In genomic region chr13:40692946-40693345, GRCh38 we compare ENCODE assay signal across 10 cellular contexts. TPM values are rescaled to one million over a fixed set of nuclear protein-coding genes. Genes with fewer than 3 reads are reported as not detected.
DNase-seq lines count a peak whose midpoint lies in the region; ATAC-seq and TF ChIP-seq lines count a peak whose summit lies in the region.
"Had no signal": no experiment of that assay in that cellular context is flagged by ENCODE, and none has a peak within 500 bp of the region (broad histone marks: within the 10 kb centered on the region; RNA-seq: fewer than 3 reads in every experiment).

No MANE protein-coding gene starts in this region.

- H3K79me2 ChIP-seq in OCI-LY1 (ENCODE audit: insufficient read depth, low read length), result no peaks in the 10 kb centered on the region

- H3K9me3 ChIP-seq in OCI-LY1 (ENCODE audit: low read length), result peaks cover 3% of the 10 kb centered on the region; the same call in 1 of the 2 replicates
- H3K9me3 ChIP-seq: upper lobe of right lung had no signal

- peaks cover 51% of the 10 kb centered on the region for H3K4me1 ChIP-seq in OCI-LY1 (ENCODE audit: insufficient read depth, low read length, severe bottlenecking)
- H3K4me1 ChIP-seq: upper lobe of right lung had no signal

- H3K4me3 ChIP-seq in OCI-LY1 (ENCODE audit: low read depth, low read length, poor library complexity, severe bottlenecking), result no peak overlapping the region
- H3K4me3 ChIP-seq: upper lobe of right lung had no signal

- H3F3A ChIP-seq in OCI-LY1 (ENCODE audit: insufficient read depth, low read length), result no peaks in the 10 kb centered on the region

- POLR2A ChIA-PET in HEK293T (lab: Yijun Ruan, JAX), result no interaction called here

- no peak overlapping the region for H3K9ac ChIP-seq in OCI-LY1 (ENCODE audit: low read length)

- H3K27me3 ChIP-seq in OCI-LY1 (ENCODE audit: insufficient read depth, low read length), result no peaks in the 10 kb centered on the region
- H3K27me3 ChIP-seq: upper lobe of right lung had no signal

- ATAC-seq in GM19035 (IDR thresholded peaks at IDR 0.05; ENCODE audit: unreplicated experiment), result peak; percentile 72
- ATAC-seq in HG02885 (IDR thresholded peaks at IDR 0.05; ENCODE audit: poor library complexity, unreplicated experiment), result peak; percentile 51
- ATAC-seq: upper lobe of right lung had no signal

- no peaks in the 10 kb centered on the region for H3K36me3 ChIP-seq in OCI-LY1 (ENCODE audit: insufficient read depth, low read length)
- H3K36me3 ChIP-seq: upper lobe of right lung had no signal

- CTCF ChIA-PET in HEK293T (lab: Yijun Ruan, JAX), result no interaction called here

- TF ChIP-seq CTCF in OCI-LY1 (IDR thresholded peaks at IDR 0.05; ENCODE audit: low read length), result no peak

- H4K20me1 ChIP-seq in OCI-LY1 (ENCODE audit: insufficient read depth, low read length), result no peaks in the 10 kb centered on the region

- no peak overlapping the region; the same call in 1 of the 2 replicates for H3K4me2 ChIP-seq in OCI-LY1 (ENCODE audit: low read length)

- no peaks in the 10 kb centered on the region for H3K9me2 ChIP-seq in OCI-LY1 (ENCODE audit: low read depth, low read length)

- peak; percentile 38 for DNase-seq in myocyte (ENCODE audit: low read depth)
- no peak for DNase-seq in HEK293T (ENCODE audit: extremely low spot score)
- DNase-seq in HuH-7 (ENCODE audit: low spot score), result no peak
- no peak for DNase-seq in LoVo (ENCODE audit: low spot score)
- DNase-seq: mesendoderm, upper lobe of right lung had no signal

- peak overlapping the region; percentile 65 for H3K27ac ChIP-seq in OCI-LY1 (ENCODE audit: low read depth, low read length, poor library complexity, severe bottlenecking)
- H3K27ac ChIP-seq: upper lobe of right lung, VCaP had no signal

- H2AFZ ChIP-seq in OCI-LY1 (ENCODE audit: low read length), result no peak overlapping the region

TF ChIP-seq in HEK293T, 16 proteins besides CTCF, POLR2A, EP300 and RAD21:
- no peak for TF ChIP-seq LEF1 (IDR thresholded peaks at IDR 0.05; ENCODE audit: borderline replicate concordance)
- no peak for TF ChIP-seq FOXM1 (IDR thresholded peaks at IDR 0.05; ENCODE audit: borderline replicate concordance)
- TF ChIP-seq BHLHE40 (IDR thresholded peaks at IDR 0.05; ENCODE audit: borderline replicate concordance), result no peak
- no peak for TF ChIP-seq TARDBP (IDR thresholded peaks at IDR 0.05)
- TF ChIP-seq ELF4 (IDR thresholded peaks at IDR 0.05), result no peak
- TF ChIP-seq ARNT (IDR thresholded peaks at IDR 0.05), result no peak
- no peak for TF ChIP-seq NFRKB (IDR thresholded peaks at IDR 0.05)
- TF ChIP-seq L3MBTL2 (conservative IDR thresholded peaks at IDR 0.05), result no peak
- TF ChIP-seq SP1 (IDR thresholded peaks at IDR 0.05), result no peak

RNA-seq across cellular contexts. Expression of gene FOXO1, which starts 26.5 kb away (rescaled TPM):
- total RNA-seq in myocyte, result 6.2 and 12.5 TPM in 2 replicates
- polyA plus RNA-seq in myocyte (2012), result 4.4 TPM
